ENCODE assay signal across 8 cellular contexts in genomic region chr19:511101-511841, GRCh38. TPM values are rescaled to one million over a fixed set of nuclear protein-coding genes. Genes with fewer than 3 reads are reported as not detected.
DNase-seq lines count a peak whose midpoint lies in the region; ATAC-seq and TF ChIP-seq lines count a peak whose summit lies in the region.

No MANE protein-coding gene starts in this region.

- DNase-seq in GM12864 (ENCODE audit: low read depth) (no peak), NCI-H510A (lab: John Stamatoyannopoulos, UW) (peak; percentile 89), endothelial cell (ENCODE audit: low spot score) (no peak), osteoblast (ENCODE audit: insufficient read length, low spot score, missing footprints) (no peak), aorta (peak; percentile 60 to 80)
- DNase-seq in activated CD8-positive, alpha-beta memory T cell treated with anti-CD3 and anti-CD28 coated beads, Interleukin-2, amount 10 ng/mL, durations not matched to agents 7 days and 5 days, result peak; percentile 89

- no peak overlapping the region for H2AFZ ChIP-seq in osteoblast (ENCODE audit: low read length)

- no peak for TF ChIP-seq POLR2A in GM18505 (IDR thresholded peaks at IDR 0.05; ENCODE audit: borderline replicate concordance, extremely low read depth, insufficient read depth, insufficient read length)

- H3K27me3 ChIP-seq in osteoblast (ENCODE audit: insufficient read depth, low read length) (no peaks in the 10 kb centered on the region), aorta (ENCODE audit: control insufficient read depth in 1 of 2, insufficient read depth in 2 of 2, low read length in 1 of 2) (no peaks in the 10 kb centered on the region)

- H3K4me3 Mint-ChIP-seq in activated CD8-positive, alpha-beta memory T cell treated with anti-CD3 and anti-CD28 coated beads, Interleukin-2, amount 10 ng/mL, durations not matched to agents 7 days and 5 days, result peak overlapping the region; percentile 73
- H3K4me3 Mint-ChIP-seq in endothelial cell (ENCODE audit: unreplicated experiment), result peak overlapping the region; percentile 47

- H4K20me1 ChIP-seq in osteoblast (ENCODE audit: insufficient read depth, low read length), result peaks cover 18% of the 10 kb centered on the region

- H3K4me1 Mint-ChIP-seq in activated CD8-positive, alpha-beta memory T cell treated with anti-CD3 and anti-CD28 coated beads, Interleukin-2, amount 10 ng/mL, durations not matched to agents 7 days and 5 days, result peaks cover 41% of the 10 kb centered on the region
- H3K4me1 Mint-ChIP-seq in endothelial cell (ENCODE audit: unreplicated experiment), result peaks cover 19% of the 10 kb centered on the region

- intact Hi-C loops in aorta (cut with DNase I), result no loop called here

- H3K27ac ChIP-seq in osteoblast (ENCODE audit: low read depth, low read length) (peak overlapping the region; percentile 37), aorta (ENCODE audit: low read depth in 1 of 2, low read length in 2 of 2) (no peak overlapping the region)

- H3K27me3 Mint-ChIP-seq in activated CD8-positive, alpha-beta memory T cell treated with anti-CD3 and anti-CD28 coated beads, Interleukin-2, amount 10 ng/mL, durations not matched to agents 7 days and 5 days, result no peaks in the 10 kb centered on the region
- peaks cover 21% of the 10 kb centered on the region for H3K27me3 Mint-ChIP-seq in endothelial cell (ENCODE audit: unreplicated experiment)

- H3K4me1 ChIP-seq in osteoblast (ENCODE audit: insufficient read depth, low read length), result peaks cover 12% of the 10 kb centered on the region
- H3K4me1 ChIP-seq in aorta (ENCODE audit: control insufficient read depth in 1 of 2, insufficient read depth in 2 of 2, low read length in 2 of 2), result no peaks in the 10 kb centered on the region

- H3K4me3 ChIP-seq in GM12864 (ENCODE audit: low read depth, low read length) (peak overlapping the region; percentile 1), osteoblast (ENCODE audit: insufficient read depth, low read length) (no peak overlapping the region), aorta (ENCODE audit: low read length in 2 of 2) (no peak overlapping the region)

- ATAC-seq in activated CD8-positive, alpha-beta memory T cell treated with anti-CD3 and anti-CD28 coated beads, Interleukin-2, amount 10 ng/mL, durations not matched to agents 7 days and 5 days, result peak; percentile 52
- no peak for ATAC-seq in aorta (ENCODE audit: low FRiP score)
- no peak for ATAC-seq in GM18505 (IDR thresholded peaks at IDR 0.05; ENCODE audit: unreplicated experiment)
- ATAC-seq in GM18502 (IDR thresholded peaks at IDR 0.05; ENCODE audit: poor library complexity, unreplicated experiment), result no peak

- peaks cover 10% of the 10 kb centered on the region for H3K36me3 Mint-ChIP-seq in activated CD8-positive, alpha-beta memory T cell treated with anti-CD3 and anti-CD28 coated beads, Interleukin-2, amount 10 ng/mL, durations not matched to agents 7 days and 5 days
- peaks cover 22% of the 10 kb centered on the region for H3K36me3 Mint-ChIP-seq in endothelial cell (ENCODE audit: low read depth, unreplicated experiment)

- H3K9me3 ChIP-seq in osteoblast (ENCODE audit: low read depth, low read length) (no peaks in the 10 kb centered on the region), aorta (ENCODE audit: control insufficient read depth, low read length) (no peaks in the 10 kb centered on the region)

- peak overlapping the region; percentile 94 for H3K27ac Mint-ChIP-seq in activated CD8-positive, alpha-beta memory T cell treated with anti-CD3 and anti-CD28 coated beads, Interleukin-2, amount 10 ng/mL, durations not matched to agents 7 days and 5 days
- peak overlapping the region; percentile 36 for H3K27ac Mint-ChIP-seq in endothelial cell (ENCODE audit: unreplicated experiment)

- CTCF ChIA-PET in activated CD8-positive, alpha-beta memory T cell treated with anti-CD3 and anti-CD28 coated beads, Interleukin-2, amount 10 ng/mL, durations not matched to agents 7 days and 5 days (lab: Charles Lee), result interaction anchor here (0.6 to 4.3 kb wide), 36 partner anchors 8 to 1094 kb away, joined by 3 to 94 read pairs (median 5); partner anchors contain the start of genes CDC34, GZMM, POLRMT and RNF126

- no peaks in the 10 kb centered on the region for H3K9me3 Mint-ChIP-seq in activated CD8-positive, alpha-beta memory T cell treated with anti-CD3 and anti-CD28 coated beads, Interleukin-2, amount 10 ng/mL, durations not matched to agents 7 days and 5 days (ENCODE audit: low read depth)
- no peaks in the 10 kb centered on the region for H3K9me3 Mint-ChIP-seq in endothelial cell (ENCODE audit: unreplicated experiment)

- peaks cover 16% of the 10 kb centered on the region for H3K79me2 ChIP-seq in osteoblast (ENCODE audit: insufficient read depth, low read length)

- 71 to 81% methylated on average over 29 of the region's 29 CpGs for WGBS in aorta, 2 donors

- no peak for TF ChIP-seq CTCF in GM12864 (IDR thresholded peaks at IDR 0.05; ENCODE audit: low read depth, low read length, missing control alignments)
- no peak for TF ChIP-seq CTCF in endothelial cell (IDR thresholded peaks at IDR 0.05; ENCODE audit: unreplicated experiment)
- TF ChIP-seq CTCF in osteoblast (IDR thresholded peaks at IDR 0.05; ENCODE audit: extremely low read depth, low read depth, low read length), result no peak

- H3K36me3 ChIP-seq in osteoblast (ENCODE audit: insufficient read depth, low read length) (peaks cover 5% of the 10 kb centered on the region), aorta (ENCODE audit: control insufficient read depth in 1 of 2, insufficient read depth in 2 of 2, low read length in 1 of 2) (no peaks in the 10 kb centered on the region)

- H3K4me2 ChIP-seq in osteoblast (ENCODE audit: insufficient read depth, low read length), result no peak overlapping the region

RNA-seq across cellular contexts. Expression of gene TPGS1, which starts 4.0 kb away (rescaled TPM):
- total RNA-seq in activated CD8-positive, alpha-beta memory T cell treated with anti-CD3 and anti-CD28 coated beads, Interleukin-2, amount 10 ng/mL, durations not matched to agents 7 days and 5 days, result 10 to 100 TPM; 19.4 to 21.6 TPM
- 18.0 TPM for total RNA-seq in endothelial cell (ENCODE audit: unreplicated experiment)
- total RNA-seq in osteoblast, result 38.3 and 47.8 TPM in 2 replicates
- 10 to 100 TPM; 19.2 to 20.2 TPM for total RNA-seq in aorta
- 10 to 100 TPM; 17.4 to 33.0 TPM for polyA plus RNA-seq in aorta

RNA-seq across cellular contexts. Expression of gene MADCAM1, which starts 15.0 kb away (rescaled TPM):
- under 1 TPM; 0.16 to 0.44 TPM for total RNA-seq in activated CD8-positive, alpha-beta memory T cell treated with anti-CD3 and anti-CD28 coated beads, Interleukin-2, amount 10 ng/mL, durations not matched to agents 7 days and 5 days
- 6.5 TPM for total RNA-seq in endothelial cell (ENCODE audit: unreplicated experiment)
- 0.59 and 0.72 TPM in 2 replicates for total RNA-seq in osteoblast
- total RNA-seq in aorta, result under 1 TPM in 1 of 2 donors, not detected in 1; 0.63 TPM
- 1 to 10 TPM in 1 of 2 donors, under 1 TPM in 1; 0.50 to 1.4 TPM for polyA plus RNA-seq in aorta

RNA-seq across cellular contexts. Expression of gene CDC34, which starts 20.3 kb away (rescaled TPM):
- total RNA-seq in activated CD8-positive, alpha-beta memory T cell treated with anti-CD3 and anti-CD28 coated beads, Interleukin-2, amount 10 ng/mL, durations not matched to agents 7 days and 5 days, result 10 to 100 TPM; 58.3 to 58.9 TPM
- total RNA-seq in endothelial cell (ENCODE audit: unreplicated experiment) (126 TPM), osteoblast (32.9 and 40.4 TPM in 2 replicates), aorta (10 to 100 TPM; 39.6 to 46.4 TPM)
- polyA plus RNA-seq in aorta, result 10 to 100 TPM; 27.5 to 79.1 TPM

RNA-seq across cellular contexts. Expression of gene GZMM, which starts 32.6 kb away (rescaled TPM):
- total RNA-seq in activated CD8-positive, alpha-beta memory T cell treated with anti-CD3 and anti-CD28 coated beads, Interleukin-2, amount 10 ng/mL, durations not matched to agents 7 days and 5 days, result 10 to 100 TPM; 46.9 to 76.3 TPM
- total RNA-seq in endothelial cell (ENCODE audit: unreplicated experiment) (not detected), osteoblast (under 0.01 TPM in 1 of 2 replicates, not detected in the other), aorta (under 1 TPM; 0.54 to 0.75 TPM)
- polyA plus RNA-seq in aorta, result 1 to 10 TPM in 1 of 2 donors, not detected in 1; 2.8 TPM

RNA-seq across cellular contexts. Expression of gene SHC2, which starts 50.4 kb away (rescaled TPM):
- not detected for total RNA-seq in activated CD8-positive, alpha-beta memory T cell treated with anti-CD3 and anti-CD28 coated beads, Interleukin-2, amount 10 ng/mL, durations not matched to agents 7 days and 5 days
- total RNA-seq in endothelial cell (ENCODE audit: unreplicated experiment) (46.9 TPM), osteoblast (0.36 and 1.5 TPM in 2 replicates), aorta (10 to 100 TPM in 1 of 2 donors, 1 to 10 TPM in 1; 9.7 to 31.4 TPM)
- polyA plus RNA-seq in aorta, result 10 to 100 TPM in 1 of 2 donors, 1 to 10 TPM in 1; 7.3 to 10.9 TPM

Comparison
In these comparisons a context has a peak if more than half of its experiments do, and no peak if none do; other contexts are left out.
1. DNase-seq: peak in NCI-H510A (single experiment), activated CD8-positive, alpha-beta memory T cell treated with anti-CD3 and anti-CD28 coated beads, Interleukin-2, amount 10 ng/mL, durations not matched to agents 7 days and 5 days (single experiment) and aorta (2 of 2); none in GM12864 (single experiment), endothelial cell (single experiment) and osteoblast (single experiment).